Comparison of ENCODE assay signal across 1 cellular context in the genomic region with DNA sequence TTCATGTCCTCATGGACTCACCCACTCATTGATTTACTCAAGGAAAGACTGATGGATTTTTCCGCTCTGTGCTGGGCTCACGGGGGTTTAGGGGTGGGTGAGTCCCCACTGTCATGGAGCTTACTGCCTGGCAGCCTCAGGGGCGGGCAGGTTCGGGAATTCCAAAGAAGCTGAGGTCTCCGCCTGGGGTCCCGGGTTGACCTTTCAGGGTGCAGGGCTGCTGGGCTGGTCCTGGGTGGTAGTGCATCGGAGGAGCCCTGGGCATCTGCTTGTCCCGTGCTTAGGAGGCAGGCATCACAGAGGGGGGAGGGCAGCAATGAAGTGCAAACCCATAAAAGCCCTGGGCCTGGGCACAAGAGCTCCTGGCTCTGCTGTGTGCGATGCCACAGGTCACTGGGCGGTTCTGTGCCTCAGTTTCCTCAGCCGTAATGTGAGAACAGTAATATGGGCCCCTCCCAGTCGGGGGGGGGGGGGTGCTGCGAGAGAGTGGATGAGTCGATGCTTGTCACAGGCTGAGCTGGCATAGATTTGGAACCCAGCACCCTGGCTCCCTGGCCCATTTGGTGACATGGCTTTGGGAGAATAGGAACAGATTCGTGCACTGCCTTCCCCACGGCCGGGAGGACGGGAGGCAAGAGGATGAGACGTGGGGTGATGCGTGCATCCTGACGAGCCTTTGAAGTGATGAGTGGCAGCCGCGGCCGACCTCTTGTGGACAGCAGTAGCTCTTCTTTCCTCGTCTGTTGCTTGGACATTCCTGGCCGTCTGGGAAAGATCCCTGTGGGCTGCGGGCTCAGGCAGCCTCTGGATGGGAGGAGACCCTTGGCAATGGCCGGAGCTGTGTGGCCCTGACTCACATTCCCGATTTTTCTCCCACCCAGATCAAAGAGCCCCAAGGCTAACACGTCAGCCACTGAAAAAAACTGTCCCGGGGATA.
TF ChIP-seq lines count a peak whose summit lies in the region.

No MANE protein-coding gene starts in this region.

TF ChIP-seq in WTC11, 78 proteins besides CTCF, POLR2A, EP300 and RAD21:
- TF ChIP-seq E2F1 (CRISPR knock-in tag; IDR thresholded peaks at IDR 0.05) (no peak), HMGXB4 (CRISPR knock-in tag; IDR thresholded peaks at IDR 0.05) (no peak), ZNF138 (CRISPR knock-in tag; conservative IDR thresholded peaks at IDR 0.05) (no peak), ZNF671 (CRISPR knock-in tag; IDR thresholded peaks at IDR 0.05) (no peak), RORB (CRISPR knock-in tag; IDR thresholded peaks at IDR 0.05) (no peak), TEAD1 (CRISPR knock-in tag; IDR thresholded peaks at IDR 0.05) (no peak), AR (CRISPR knock-in tag; IDR thresholded peaks at IDR 0.05) (no peak), SMAD4 (CRISPR knock-in tag; IDR thresholded peaks at IDR 0.05) (no peak), NFE2L1 (CRISPR knock-in tag; IDR thresholded peaks at IDR 0.05) (no peak)
- TF ChIP-seq, protein P1, sequence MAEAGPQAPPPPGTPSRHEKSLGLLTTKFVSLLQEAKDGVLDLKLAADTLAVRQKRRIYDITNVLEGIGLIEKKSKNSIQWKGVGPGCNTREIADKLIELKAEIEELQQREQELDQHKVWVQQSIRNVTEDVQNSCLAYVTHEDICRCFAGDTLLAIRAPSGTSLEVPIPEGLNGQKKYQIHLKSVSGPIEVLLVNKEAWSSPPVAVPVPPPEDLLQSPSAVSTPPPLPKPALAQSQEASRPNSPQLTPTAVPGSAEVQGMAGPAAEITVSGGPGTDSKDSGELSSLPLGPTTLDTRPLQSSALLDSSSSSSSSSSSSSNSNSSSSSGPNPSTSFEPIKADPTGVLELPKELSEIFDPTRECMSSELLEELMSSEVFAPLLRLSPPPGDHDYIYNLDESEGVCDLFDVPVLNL (CRISPR knock-in tag; IDR thresholded peaks at IDR 0.05; ENCODE audit: borderline replicate concordance, low read depth): no peak
- TF ChIP-seq, protein P2, sequence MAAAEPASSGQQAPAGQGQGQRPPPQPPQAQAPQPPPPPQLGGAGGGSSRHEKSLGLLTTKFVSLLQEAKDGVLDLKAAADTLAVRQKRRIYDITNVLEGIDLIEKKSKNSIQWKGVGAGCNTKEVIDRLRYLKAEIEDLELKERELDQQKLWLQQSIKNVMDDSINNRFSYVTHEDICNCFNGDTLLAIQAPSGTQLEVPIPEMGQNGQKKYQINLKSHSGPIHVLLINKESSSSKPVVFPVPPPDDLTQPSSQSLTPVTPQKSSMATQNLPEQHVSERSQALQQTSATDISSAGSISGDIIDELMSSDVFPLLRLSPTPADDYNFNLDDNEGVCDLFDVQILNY (CRISPR knock-in tag; IDR thresholded peaks at IDR 0.05): no peak
- TF ChIP-seq, protein P3, sequence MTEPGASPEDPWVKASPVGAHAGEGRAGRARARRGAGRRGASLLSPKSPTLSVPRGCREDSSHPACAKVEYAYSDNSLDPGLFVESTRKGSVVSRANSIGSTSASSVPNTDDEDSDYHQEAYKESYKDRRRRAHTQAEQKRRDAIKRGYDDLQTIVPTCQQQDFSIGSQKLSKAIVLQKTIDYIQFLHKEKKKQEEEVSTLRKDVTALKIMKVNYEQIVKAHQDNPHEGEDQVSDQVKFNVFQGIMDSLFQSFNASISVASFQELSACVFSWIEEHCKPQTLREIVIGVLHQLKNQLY (CRISPR knock-in tag; IDR thresholded peaks at IDR 0.05): no peak
